ENCODE assay signal across 8 cellular contexts in the genomic region with DNA sequence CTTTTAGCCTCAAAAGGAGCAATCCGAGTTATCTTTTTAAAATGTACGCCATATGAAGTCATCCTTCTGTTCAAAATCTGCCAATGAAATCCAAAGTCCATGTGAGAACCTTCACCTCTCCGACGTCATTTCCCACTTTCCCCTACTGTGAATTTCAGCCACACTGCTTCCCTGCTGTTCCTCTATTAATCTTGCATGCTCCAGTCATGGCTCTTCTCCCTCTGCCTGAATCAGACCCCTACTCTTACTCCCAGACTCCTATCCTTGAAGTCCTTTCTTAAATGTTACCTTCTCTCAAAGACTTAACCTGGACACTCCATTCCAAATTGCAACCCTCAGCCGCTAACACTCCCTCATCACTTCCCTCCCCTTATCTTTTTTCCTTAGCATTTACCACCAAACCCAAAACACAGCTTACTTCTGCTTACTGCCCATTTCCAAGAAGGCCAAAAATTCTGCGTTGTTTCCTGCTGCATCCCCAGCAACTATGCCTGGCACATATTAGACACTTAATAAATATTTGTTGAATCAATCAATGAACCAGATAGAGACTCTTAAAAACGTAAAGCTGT. TPM values are rescaled to one million over a fixed set of nuclear protein-coding genes. Genes with fewer than 3 reads are reported as not detected.
DNase-seq lines count a peak whose midpoint lies in the region; ATAC-seq and TF ChIP-seq lines count a peak whose summit lies in the region.

No MANE protein-coding gene starts in this region.

- H3K36me3 Mint-ChIP-seq in CD4-positive, alpha-beta memory T cell: peaks cover 29 to 43% of the 10 kb centered on the region in 2 donors
- peaks cover 44% of the 10 kb centered on the region for H3K36me3 Mint-ChIP-seq in activated naive CD8-positive, alpha-beta T cell treated with anti-CD3 and anti-CD28 coated beads, Interleukin-2, amount 50 U/mL, for 24 hours (ENCODE audit: low read depth)

- peaks cover 0 to 4% of the 10 kb centered on the region in 2 donors for H3K27me3 Mint-ChIP-seq in CD4-positive, alpha-beta memory T cell
- no peaks in the 10 kb centered on the region for H3K27me3 Mint-ChIP-seq in activated naive CD8-positive, alpha-beta T cell treated with anti-CD3 and anti-CD28 coated beads, Interleukin-2, amount 50 U/mL, for 24 hours

- peaks cover 28 to 61% (median 40%) of the 10 kb centered on the region in 4 donors for H3K4me1 Mint-ChIP-seq in CD4-positive, alpha-beta memory T cell
- peaks cover 44% of the 10 kb centered on the region for H3K4me1 Mint-ChIP-seq in activated naive CD8-positive, alpha-beta T cell treated with anti-CD3 and anti-CD28 coated beads, Interleukin-2, amount 50 U/mL, for 24 hours

- peaks cover 23% of the 10 kb centered on the region for H3K36me3 ChIP-seq in CD4-positive, alpha-beta memory T cell (ENCODE audit: insufficient read depth, low read length)
- peaks cover 16 to 18% of the 10 kb centered on the region in 2 donors for H3K36me3 ChIP-seq in thyroid gland

- H3K4me3 Mint-ChIP-seq in CD4-positive, alpha-beta memory T cell: peak overlapping the region; percentile 98 to 99 (median 99)
- H3K4me3 Mint-ChIP-seq in activated naive CD8-positive, alpha-beta T cell treated with anti-CD3 and anti-CD28 coated beads, Interleukin-2, amount 50 U/mL, for 24 hours: peak overlapping the region; percentile 99

- TF ChIP-seq CTCF in thyroid gland (IDR thresholded peaks at IDR 0.05): no peak

- WGBS in thyroid gland, 2 donors: 70 to 71% methylated on average over 7 of the region's 7 CpGs

- in situ Hi-C loops in KBM-7 (cut with MboI; ENCODE audit: low pct_unique_long_range_greater_than_20kb, low sequenced_read_pairs): no loop called here

- no peak overlapping the region for H3K27ac ChIP-seq in CD4-positive, alpha-beta memory T cell (ENCODE audit: low read depth, low read length)
- H3K27ac ChIP-seq in thyroid gland: no peak overlapping the region

- no peak for TF ChIP-seq POLR2A in thyroid gland (IDR thresholded peaks at IDR 0.05)

- intact Hi-C loops in CD4-positive, alpha-beta memory T cell (cut with micrococcal nuclease): loop anchor here (1.0 to 10.0 kb wide), 2 partner anchors 110 to 1749 kb away; a partner anchor contains a TSS
- intact Hi-C loops in thyroid gland (cut with DNase I): loop anchor here (2.0 kb wide), 1 partner anchor 31 kb away; no protein-coding TSS in a partner anchor

- H3K4me1 ChIP-seq in CD4-positive, alpha-beta memory T cell (ENCODE audit: insufficient read depth, low read length): peaks cover 37% of the 10 kb centered on the region
- peaks cover 27 to 34% of the 10 kb centered on the region in 2 donors for H3K4me1 ChIP-seq in thyroid gland

- no peak for DNase-seq in CD4-positive, alpha-beta memory T cell
- DNase-seq in KBM-7 (peak; percentile 75), left kidney (ENCODE audit: low read depth, low spot score) (peak; percentile 41), thyroid gland (no peak), DMS153 treated with DMSO at 0.1 percent for 48 hours (lab: John Stamatoyannopoulos, UW; ENCODE audit: unreplicated experiment) (no peak)
- no peak for DNase-seq in activated naive CD8-positive, alpha-beta T cell treated with anti-CD3 and anti-CD28 coated beads, Interleukin-2, amount 50 U/mL, for 24 hours

- CTCF ChIA-PET in CD4-positive, alpha-beta memory T cell (lab: Charles Lee; ENCODE audit: partially characterized antibody): interaction anchor here (1.2 to 1.3 kb wide), 2 partner anchors 22 to 27 kb away, joined by 4 read pairs; no protein-coding TSS in a partner anchor

- POLR2A ChIA-PET in CD4-positive, alpha-beta memory T cell (lab: Charles Lee; ENCODE audit: partially characterized antibody): interaction anchor here (2.0 to 4.9 kb wide), 6 partner anchors 8 to 109 kb away, joined by 5 to 142 read pairs (median 10); a partner anchor contains a TSS

- peak overlapping the region; percentile 32 to 100 (median 98) for H3K27ac Mint-ChIP-seq in CD4-positive, alpha-beta memory T cell
- H3K27ac Mint-ChIP-seq in activated naive CD8-positive, alpha-beta T cell treated with anti-CD3 and anti-CD28 coated beads, Interleukin-2, amount 50 U/mL, for 24 hours: peak overlapping the region; percentile 99

- ATAC-seq in activated naive CD8-positive, alpha-beta T cell treated with anti-CD3 and anti-CD28 coated beads, Interleukin-2, amount 50 U/mL, for 24 hours: no peak
- ATAC-seq in GM21528 (IDR thresholded peaks at IDR 0.05; ENCODE audit: low FRiP score, unreplicated experiment) (no peak), GM19452 (IDR thresholded peaks at IDR 0.05; ENCODE audit: unreplicated experiment) (no peak)

- H3K27me3 ChIP-seq in CD4-positive, alpha-beta memory T cell (ENCODE audit: insufficient read depth, low read length): no peaks in the 10 kb centered on the region
- H3K27me3 ChIP-seq in thyroid gland: no peaks in the 10 kb centered on the region

- H3K9me3 ChIP-seq in CD4-positive, alpha-beta memory T cell (ENCODE audit: control insufficient read depth in 1 of 2, low read length in 2 of 2): no peaks in the 10 kb centered on the region
- H3K9me3 ChIP-seq in thyroid gland: no peaks in the 10 kb centered on the region

- no peak overlapping the region for H3K4me3 ChIP-seq in CD4-positive, alpha-beta memory T cell (ENCODE audit: low read length in 2 of 2)
- H3K4me3 ChIP-seq in thyroid gland (replicated peaks in 1 of 3): peak overlapping the region in 2 of 3 donors; percentile 50 to 73

- no peaks in the 10 kb centered on the region for H3K9me3 Mint-ChIP-seq in CD4-positive, alpha-beta memory T cell
- H3K9me3 Mint-ChIP-seq in activated naive CD8-positive, alpha-beta T cell treated with anti-CD3 and anti-CD28 coated beads, Interleukin-2, amount 50 U/mL, for 24 hours: no peaks in the 10 kb centered on the region

RNA-seq across cellular contexts. Expression of a gene that starts 1.2 kb away (rescaled TPM):
- total RNA-seq in CD4-positive, alpha-beta memory T cell: 1 to 10 TPM; 5.2 to 5.3 TPM
- polyA plus RNA-seq in CD4-positive, alpha-beta memory T cell: 1 to 10 TPM; 3.4 to 3.8 TPM
- 10 to 100 TPM; 17.5 to 22.2 (median 19.7) TPM for total RNA-seq in thyroid gland

RNA-seq across cellular contexts. Expression of a gene that starts 1.3 kb away (rescaled TPM):
- 1,000 to 10,000 TPM; 1,856 to 2,010 TPM for total RNA-seq in CD4-positive, alpha-beta memory T cell
- 1,000 to 10,000 TPM; 4,646 to 4,720 TPM for polyA plus RNA-seq in CD4-positive, alpha-beta memory T cell
- 1,000 to 10,000 TPM; 1,700 to 2,512 (median 2,310) TPM for total RNA-seq in thyroid gland

RNA-seq across cellular contexts. Expression of a gene that starts 29.5 kb away (rescaled TPM):
- 10 to 100 TPM; 62.2 to 68.1 TPM for total RNA-seq in CD4-positive, alpha-beta memory T cell
- 10 to 100 TPM; 28.1 to 70.5 TPM for polyA plus RNA-seq in CD4-positive, alpha-beta memory T cell
- total RNA-seq in thyroid gland: 100 to 1,000 TPM in 1 of 4 donors, 10 to 100 TPM in 3; 44.2 to 108 (median 68.1) TPM

Comparison
In these comparisons a context has a peak if more than half of its experiments do, and no peak if none do; other contexts are left out.
1. DNase-seq: peak in KBM-7 (single experiment) and left kidney (single experiment); none in CD4-positive, alpha-beta memory T cell (0 of 5), activated naive CD8-positive, alpha-beta T cell treated with anti-CD3 and anti-CD28 coated beads, Interleukin-2, amount 50 U/mL, for 24 hours (single experiment), thyroid gland (0 of 2) and DMS153 treated with DMSO at 0.1 percent for 48 hours (single experiment).
2. H3K4me3 ChIP-seq: peak in thyroid gland (2 of 3); none in CD4-positive, alpha-beta memory T cell (0 of 2).